In the genomic region with DNA sequence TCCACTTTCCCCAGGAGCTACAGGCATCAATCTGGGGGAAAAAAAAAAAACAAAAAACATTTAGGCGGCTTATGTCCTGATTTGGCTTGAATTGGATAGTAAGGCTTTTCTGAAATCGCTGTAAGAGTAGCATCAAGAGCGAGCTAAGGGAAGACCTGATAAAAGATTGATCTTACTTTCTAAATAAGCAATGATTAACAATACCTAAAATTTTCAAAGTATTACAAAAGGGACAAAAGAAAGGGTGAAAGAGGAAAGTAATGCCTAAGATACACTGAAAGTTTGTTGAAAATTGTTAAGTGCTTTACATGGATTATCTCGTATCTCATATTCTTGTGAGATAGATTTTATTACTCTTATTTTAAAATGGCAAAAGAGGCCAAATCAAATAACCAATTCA, we compare ENCODE assay signal across 11 cellular contexts.
DNase-seq lines count a peak whose midpoint lies in the region; ATAC-seq, FAIRE-seq and TF ChIP-seq lines count a peak whose summit lies in the region.
"Had no signal": no experiment of that assay in that cellular context is flagged by ENCODE, and none has a peak within 500 bp of the region (broad histone marks: within the 10 kb centered on the region; RNA-seq: fewer than 3 reads in every experiment).

No MANE protein-coding gene starts in this region.

- H3K4me1 Mint-ChIP-seq in T-helper 1 cell treated with Interleukin-12 subunit alpha and Interleukin-12 subunit beta and Interleukin-4 antibody, amounts not matched to agents 30 μg/mL and 1 μg/mL, for 36 hours (ENCODE audit: low read depth) = peaks cover 44% of the 10 kb centered on the region
- peaks cover 38% of the 10 kb centered on the region for H3K4me1 Mint-ChIP-seq in activated naive CD8-positive, alpha-beta T cell treated with anti-CD3 and anti-CD28 coated beads, Interleukin-2, amount 10 ng/mL, durations not matched to agents 7 days and 5 days
- H3K4me1 Mint-ChIP-seq in nephron = peaks cover 40% of the 10 kb centered on the region

- POLR2A ChIA-PET in activated naive CD8-positive, alpha-beta T cell treated with anti-CD3 and anti-CD28 coated beads, Interleukin-2, amount 10 ng/mL, durations not matched to agents 7 days and 5 days (lab: Charles Lee) = interaction anchor here (0.6 to 5.4 kb wide), 9 partner anchors 9 to 1111 kb away, joined by 3 to 100 read pairs (median 16); a partner anchor contains a TSS

- no peaks in the 10 kb centered on the region for H3K9me3 ChIP-seq in KOPT-K1 (ENCODE audit: insufficient read depth, low read length, poor library complexity, severe bottlenecking)
- H3K9me3 ChIP-seq: esophagus squamous epithelium had no signal

- H3K36me3 ChIP-seq in KOPT-K1 (ENCODE audit: insufficient read depth, low read length) = no peaks in the 10 kb centered on the region

- peak overlapping the region; percentile 98 for H3K27ac ChIP-seq in KOPT-K1 (ENCODE audit: low read depth, low read length, poor library complexity, severe bottlenecking)
- H3K27ac ChIP-seq: parathyroid adenoma had no signal

- DNase-seq in T-helper 1 cell (no peak), D721Med (ENCODE audit: insufficient read length, low spot score) (no peak)
- DNase-seq in activated naive CD8-positive, alpha-beta T cell treated with anti-CD3 and anti-CD28 coated beads, Interleukin-2, amount 10 ng/mL, durations not matched to agents 7 days and 5 days = no peak
- DNase-seq: ACHN, esophagus squamous epithelium had no signal

- ATAC-seq in activated naive CD8-positive, alpha-beta T cell treated with anti-CD3 and anti-CD28 coated beads, Interleukin-2, amount 10 ng/mL, durations not matched to agents 7 days and 5 days (ENCODE audit: low read depth) = no peak
- ATAC-seq in HG03045 (IDR thresholded peaks at IDR 0.05; ENCODE audit: unreplicated experiment) (no peak), GM19395 (IDR thresholded peaks at IDR 0.05; ENCODE audit: unreplicated experiment) (no peak)

- TF ChIP-seq CTCF in nephron (IDR thresholded peaks at IDR 0.05; ENCODE audit: unreplicated experiment in 3 of 3) = no peak
- no peak for TF ChIP-seq CTCF in D721Med (IDR thresholded peaks at IDR 0.05; ENCODE audit: insufficient read depth, missing control alignments)

- FAIRE-seq in D721Med (lab: Jason Lieb, UNC) = no peak

- H3K36me3 Mint-ChIP-seq in T-helper 1 cell treated with Interleukin-12 subunit alpha and Interleukin-12 subunit beta and Interleukin-4 antibody, amounts not matched to agents 30 μg/mL and 1 μg/mL, for 36 hours (ENCODE audit: low read depth) = peaks cover 17% of the 10 kb centered on the region
- H3K36me3 Mint-ChIP-seq in activated naive CD8-positive, alpha-beta T cell treated with anti-CD3 and anti-CD28 coated beads, Interleukin-2, amount 10 ng/mL, durations not matched to agents 7 days and 5 days = peaks cover 9% of the 10 kb centered on the region
- H3K36me3 Mint-ChIP-seq in nephron (ENCODE audit: low read depth) = peaks cover 4% of the 10 kb centered on the region

- H3K27ac Mint-ChIP-seq in T-helper 1 cell treated with Interleukin-12 subunit alpha and Interleukin-12 subunit beta and Interleukin-4 antibody, amounts not matched to agents 30 μg/mL and 1 μg/mL, for 36 hours = peak overlapping the region; percentile 84
- peak overlapping the region; percentile 82 for H3K27ac Mint-ChIP-seq in activated naive CD8-positive, alpha-beta T cell treated with anti-CD3 and anti-CD28 coated beads, Interleukin-2, amount 10 ng/mL, durations not matched to agents 7 days and 5 days
- peak overlapping the region; percentile 78 to 100 (median 99) for H3K27ac Mint-ChIP-seq in nephron

- H3K4me3 Mint-ChIP-seq in T-helper 1 cell treated with Interleukin-12 subunit alpha and Interleukin-12 subunit beta and Interleukin-4 antibody, amounts not matched to agents 30 μg/mL and 1 μg/mL, for 36 hours = peak overlapping the region; percentile 96
- peak overlapping the region; percentile 76 for H3K4me3 Mint-ChIP-seq in activated naive CD8-positive, alpha-beta T cell treated with anti-CD3 and anti-CD28 coated beads, Interleukin-2, amount 10 ng/mL, durations not matched to agents 7 days and 5 days
- H3K4me3 Mint-ChIP-seq in nephron = peak overlapping the region; percentile 72 to 78 (median 77)

- no peaks in the 10 kb centered on the region for H3K9me3 Mint-ChIP-seq in T-helper 1 cell treated with Interleukin-12 subunit alpha and Interleukin-12 subunit beta and Interleukin-4 antibody, amounts not matched to agents 30 μg/mL and 1 μg/mL, for 36 hours
- H3K9me3 Mint-ChIP-seq in activated naive CD8-positive, alpha-beta T cell treated with anti-CD3 and anti-CD28 coated beads, Interleukin-2, amount 10 ng/mL, durations not matched to agents 7 days and 5 days = no peaks in the 10 kb centered on the region
- H3K9me3 Mint-ChIP-seq in nephron = no peaks in the 10 kb centered on the region

- H3K27me3 Mint-ChIP-seq in T-helper 1 cell treated with Interleukin-12 subunit alpha and Interleukin-12 subunit beta and Interleukin-4 antibody, amounts not matched to agents 30 μg/mL and 1 μg/mL, for 36 hours (ENCODE audit: low read depth) = no peaks in the 10 kb centered on the region
- no peaks in the 10 kb centered on the region for H3K27me3 Mint-ChIP-seq in activated naive CD8-positive, alpha-beta T cell treated with anti-CD3 and anti-CD28 coated beads, Interleukin-2, amount 10 ng/mL, durations not matched to agents 7 days and 5 days
- no peaks in the 10 kb centered on the region for H3K27me3 Mint-ChIP-seq in nephron (ENCODE audit: low read depth)
